1 cellular context compared by ENCODE assay signal in genomic region chr9:21810388-21810787, GRCh38.
TF ChIP-seq lines count a peak whose summit lies in the region.

No MANE protein-coding gene starts in this region.

TF ChIP-seq in HCT116, 20 proteins besides CTCF, POLR2A, EP300 and RAD21 (continued from another document):
- no peak for TF ChIP-seq ZBTB33 (IDR thresholded peaks at IDR 0.05; ENCODE audit: extremely low read depth, insufficient replicate concordance, low read length)
TF ChIP-seq in HCT116: peak in this region for 0.
